Comparison of ENCODE assay signal across 10 cellular contexts in the genomic region with DNA sequence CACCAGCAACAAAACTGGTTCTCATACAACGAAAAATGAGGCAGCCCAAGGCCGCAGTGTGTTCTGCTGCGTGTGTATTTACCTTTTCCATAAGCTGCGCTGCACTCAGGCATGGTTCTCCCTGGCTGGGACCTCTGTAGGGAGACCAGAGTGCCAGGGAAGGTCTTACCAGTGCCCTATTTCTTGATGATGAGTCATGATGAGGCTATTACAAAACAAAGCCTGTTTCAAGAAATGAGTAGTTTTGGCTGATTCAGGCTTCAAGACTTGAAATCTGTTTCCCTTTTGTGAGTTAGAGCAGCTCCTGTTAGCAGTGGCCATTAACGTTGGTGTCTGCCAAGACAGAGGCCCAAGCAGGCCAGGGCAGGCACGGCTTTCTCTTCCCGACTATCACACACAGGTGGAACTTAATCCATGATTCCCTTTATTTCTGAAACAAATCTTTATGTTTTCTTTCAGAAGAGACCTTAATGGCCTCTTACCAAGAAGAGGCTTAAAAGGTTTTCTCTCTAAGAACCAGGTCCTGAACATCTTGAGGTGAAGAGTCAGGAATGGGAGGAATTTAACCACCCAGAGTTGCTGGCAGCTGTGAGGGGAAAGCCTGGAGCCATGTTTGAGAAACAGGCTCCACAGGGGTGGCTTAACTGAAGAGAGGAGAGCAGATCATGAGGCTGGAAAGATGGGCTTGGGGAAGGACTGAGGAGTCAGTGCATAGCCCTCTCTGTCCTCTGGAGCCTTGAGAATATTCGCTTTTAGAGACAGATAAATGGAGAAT. TPM values are rescaled to one million over a fixed set of nuclear protein-coding genes. Genes with fewer than 3 reads are reported as not detected.
A peak's percentile ranks its signal among the peaks of the same experiment; 100 is the strongest.
DNase-seq lines count a peak whose midpoint lies in the region; FAIRE-seq and TF ChIP-seq lines count a peak whose summit lies in the region.
"Had no signal": no experiment of that assay in that cellular context is flagged by ENCODE, and none has a peak within 500 bp of the region (broad histone marks: within the 10 kb centered on the region; RNA-seq: fewer than 3 reads in every experiment).

No MANE protein-coding gene starts in this region.

- H3K4me3 Mint-ChIP-seq in astrocyte (ENCODE audit: unreplicated experiment): no peak overlapping the region
- H3K4me3 Mint-ChIP-seq: activated T-helper 1 cell treated with anti-CD3 and anti-CD28 coated beads, Interleukin-12 subunit alpha, Interleukin-12 subunit beta, Interleukin-2, Interleukin-4 antibody, amounts not matched to agents 30 ng/mL and 10 ng/mL and 1 ng/mL, durations not matched to agents 14 hours and 24 hours and 36 hours had no signal

- peaks cover 3% of the 10 kb centered on the region for H3K36me3 Mint-ChIP-seq in astrocyte (ENCODE audit: low read depth, unreplicated experiment)

- H3K9me3 Mint-ChIP-seq in astrocyte (ENCODE audit: unreplicated experiment): peaks cover 5% of the 10 kb centered on the region
- H3K9me3 Mint-ChIP-seq: activated T-helper 1 cell treated with anti-CD3 and anti-CD28 coated beads, Interleukin-12 subunit alpha, Interleukin-12 subunit beta, Interleukin-2, Interleukin-4 antibody, amounts not matched to agents 30 ng/mL and 10 ng/mL and 1 ng/mL, durations not matched to agents 14 hours and 24 hours and 36 hours had no signal

- H2AFZ ChIP-seq in astrocyte (ENCODE audit: low read depth, low read length): peak overlapping the region; percentile 35

- peaks cover 12% of the 10 kb centered on the region for H3K4me1 Mint-ChIP-seq in astrocyte (ENCODE audit: low read depth, unreplicated experiment)

- DNase-seq in AG10803 (ENCODE audit: low read depth) (peak; percentile 94), MG63 (peak; percentile 91), astrocyte (ENCODE audit: low read depth) (peak; percentile 89), midbrain (lab: John Stamatoyannopoulos, UW) (peak; percentile 23), WERI-Rb-1 (no peak)
- DNase-seq in activated CD8-positive, alpha-beta memory T cell treated with anti-CD3 and anti-CD28 coated beads, Interleukin-2, amount 50 U/mL, for 4 hours: no peak
- no peak for DNase-seq in activated CD4-positive, alpha-beta T cell treated with anti-CD3 and anti-CD28 coated beads, Interleukin-2, amount 50 U/mL, for 48 hours
- no peak for DNase-seq in stimulated activated CD4-positive, alpha-beta T cell treated with anti-CD3 and anti-CD28 coated beads, Interleukin-2, amount 100 ng/mL, for 24 hours
- DNase-seq: Peyer's patch had no signal

- no peaks in the 10 kb centered on the region for H3K79me2 ChIP-seq in astrocyte (ENCODE audit: insufficient read depth, low read length)

- no peaks in the 10 kb centered on the region for H4K20me1 ChIP-seq in astrocyte (ENCODE audit: insufficient read depth, low read length)

- peak; percentile 76 for FAIRE-seq in astrocyte (lab: Jason Lieb, UNC)

- H3K9me3 ChIP-seq in MG63 (no peaks in the 10 kb centered on the region), astrocyte (ENCODE audit: insufficient read depth, low read depth, low read length) (peaks cover 4% of the 10 kb centered on the region), WERI-Rb-1 (ENCODE audit: severe bottlenecking) (peaks cover 5% of the 10 kb centered on the region)
- H3K9me3 ChIP-seq: Peyer's patch had no signal

- H3K36me3 ChIP-seq in MG63 (no peaks in the 10 kb centered on the region), astrocyte (ENCODE audit: insufficient read depth, low read length) (no peaks in the 10 kb centered on the region), WERI-Rb-1 (no peaks in the 10 kb centered on the region)
- H3K36me3 ChIP-seq: Peyer's patch had no signal

- H3K4me3 ChIP-seq in AG10803 (ENCODE audit: low read length) (no peak overlapping the region), MG63 (no peak overlapping the region), astrocyte (ENCODE audit: insufficient read depth, low read depth, low read length) (no peak overlapping the region), WERI-Rb-1 (ENCODE audit: low read depth, low read length) (no peak overlapping the region)
- H3K4me3 ChIP-seq: Peyer's patch had no signal

- peaks cover 74% of the 10 kb centered on the region for H3K27me3 Mint-ChIP-seq in astrocyte (ENCODE audit: low read depth, unreplicated experiment)

- H3K4me1 ChIP-seq in astrocyte (ENCODE audit: insufficient read depth, low read length): peaks cover 32% of the 10 kb centered on the region

- H3K9ac ChIP-seq in astrocyte (ENCODE audit: low read length): peak overlapping the region; percentile 36

- H3K27ac Mint-ChIP-seq in astrocyte (ENCODE audit: unreplicated experiment): no peak overlapping the region
- H3K27ac Mint-ChIP-seq: activated T-helper 1 cell treated with anti-CD3 and anti-CD28 coated beads, Interleukin-12 subunit alpha, Interleukin-12 subunit beta, Interleukin-2, Interleukin-4 antibody, amounts not matched to agents 30 ng/mL and 10 ng/mL and 1 ng/mL, durations not matched to agents 14 hours and 24 hours and 36 hours had no signal

- peak overlapping the region; percentile 47 for H3K4me2 ChIP-seq in astrocyte (ENCODE audit: low read length)

- H3K27ac ChIP-seq in astrocyte (ENCODE audit: low read depth, low read length) (peak overlapping the region; percentile 56), WERI-Rb-1 (no peak overlapping the region)
- H3K27ac ChIP-seq: Peyer's patch had no signal

- TF ChIP-seq CTCF in AG10803 (conservative IDR thresholded peaks at IDR 0.05; ENCODE audit: low read length): no peak
- TF ChIP-seq CTCF in astrocyte (IDR thresholded peaks at IDR 0.05; ENCODE audit: insufficient read depth, low read depth, low read length): no peak
- TF ChIP-seq CTCF in WERI-Rb-1 (IDR thresholded peaks at IDR 0.05; ENCODE audit: low read depth, low read length): no peak

- no peaks in the 10 kb centered on the region for H3K27me3 ChIP-seq in MG63
- H3K27me3 ChIP-seq in astrocyte (ENCODE audit: insufficient read depth, low read length): peaks cover 31% of the 10 kb centered on the region
- no peaks in the 10 kb centered on the region for H3K27me3 ChIP-seq in WERI-Rb-1 (ENCODE audit: insufficient read depth, low read depth, severe bottlenecking)

RNA-seq across cellular contexts. Expression of a gene that starts 41.4 kb away (rescaled TPM):
- not detected in 2 replicates for total RNA-seq in MG63 (2014; rRNA removed; shearing (Covaris generic); ENCODE audit: low replicate concordance)
- total RNA-seq in astrocyte: not detected in 2 replicates
- total RNA-seq: activated T-helper 1 cell treated with anti-CD3 and anti-CD28 coated beads, Interleukin-12 subunit alpha, Interleukin-12 subunit beta, Interleukin-2, Interleukin-4 antibody, amounts not matched to agents 30 ng/mL and 10 ng/mL and 1 ng/mL, durations not matched to agents 14 hours and 24 hours and 36 hours had no signal

RNA-seq across cellular contexts. Expression of a gene that starts 42.2 kb away (rescaled TPM):
- total RNA-seq in MG63 (2014; rRNA removed; shearing (Covaris generic); ENCODE audit: low replicate concordance): not detected in 2 replicates
- not detected in 2 replicates for total RNA-seq in astrocyte
- total RNA-seq: activated T-helper 1 cell treated with anti-CD3 and anti-CD28 coated beads, Interleukin-12 subunit alpha, Interleukin-12 subunit beta, Interleukin-2, Interleukin-4 antibody, amounts not matched to agents 30 ng/mL and 10 ng/mL and 1 ng/mL, durations not matched to agents 14 hours and 24 hours and 36 hours; Peyer's patch had no signal

RNA-seq across cellular contexts. Expression of a gene that starts 46.4 kb away (rescaled TPM):
- not detected in 2 replicates for total RNA-seq in MG63 (2014; rRNA removed; shearing (Covaris generic); ENCODE audit: low replicate concordance)
- not detected in 2 replicates for total RNA-seq in astrocyte
- total RNA-seq: activated T-helper 1 cell treated with anti-CD3 and anti-CD28 coated beads, Interleukin-12 subunit alpha, Interleukin-12 subunit beta, Interleukin-2, Interleukin-4 antibody, amounts not matched to agents 30 ng/mL and 10 ng/mL and 1 ng/mL, durations not matched to agents 14 hours and 24 hours and 36 hours had no signal

Comparison
In these comparisons a context has a peak if more than half of its experiments do, and no peak if none do; other contexts are left out.
1. DNase-seq: peak in AG10803 (single experiment), MG63 (single experiment), astrocyte (single experiment) and midbrain (single experiment); none in activated CD8-positive, alpha-beta memory T cell treated with anti-CD3 and anti-CD28 coated beads, Interleukin-2, amount 50 U/mL, for 4 hours (single experiment), WERI-Rb-1 (single experiment), activated CD4-positive, alpha-beta T cell treated with anti-CD3 and anti-CD28 coated beads, Interleukin-2, amount 50 U/mL, for 48 hours (0 of 2) and stimulated activated CD4-positive, alpha-beta T cell treated with anti-CD3 and anti-CD28 coated beads, Interleukin-2, amount 100 ng/mL, for 24 hours (0 of 2).